ENCODE assay signal across 23 cellular contexts in the genomic region with DNA sequence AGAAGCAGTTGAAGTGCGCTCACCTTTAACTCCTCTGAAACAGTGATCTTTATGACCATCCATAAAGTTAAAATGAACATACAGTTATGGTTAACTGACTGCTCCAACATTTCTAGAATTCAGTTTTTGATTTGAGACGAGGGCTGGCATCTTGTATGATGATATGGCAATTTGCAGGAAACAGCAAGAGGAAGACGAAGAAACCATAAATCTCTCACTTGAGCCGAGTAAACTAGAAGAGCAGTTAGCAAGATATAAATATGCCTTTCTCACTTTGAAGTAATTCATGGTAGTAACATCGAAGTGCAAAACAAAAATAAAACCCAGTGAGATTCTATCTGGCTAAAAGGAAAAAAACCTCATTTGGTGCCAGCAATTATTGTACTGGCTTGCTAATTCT.
"Had no signal": no experiment of that assay in that cellular context is flagged by ENCODE, and none has a peak within 500 bp of the region (broad histone marks: within the 10 kb centered on the region; RNA-seq: fewer than 3 reads in every experiment).

No MANE protein-coding gene starts in this region.

- H3K27ac ChIP-seq: brain microvascular endothelial cell, right atrium auricular region had no signal

- H3K4me3 ChIP-seq: esophagus muscularis mucosa, heart right ventricle, lung, right atrium auricular region, transverse colon, uterus had no signal

- H3K36me3 ChIP-seq: brain microvascular endothelial cell, esophagus muscularis mucosa, right atrium auricular region, transverse colon, uterus had no signal

- H3K27me3 ChIP-seq: brain microvascular endothelial cell, esophagus muscularis mucosa, heart right ventricle, right atrium auricular region, transverse colon, uterus had no signal

- DNase-seq: activated CD4-positive, alpha-beta memory T cell treated with anti-CD3 and anti-CD28 coated beads, Interleukin-2, amount 10 ng/mL, durations not matched to agents 7 days and 5 days; activated CD4-positive, alpha-beta T cell treated with anti-CD3 and anti-CD28 coated beads for 4 hours; activated effector memory CD4-positive, alpha-beta T cell treated with Interleukin-2 at 50 U/mL for 16 hours; activated naive CD4-positive, alpha-beta T cell treated with anti-CD3 and anti-CD28 coated beads, Interleukin-2, amount 10 ng/mL, durations not matched to agents 7 days and 5 days; activated naive CD8-positive, alpha-beta T cell treated with anti-CD3 and anti-CD28 coated beads, Interleukin-2, amount 50 U/mL, for 24 hours; activated T-cell treated with anti-CD3 and anti-CD28 coated beads, Interleukin-2, amount 50 U/mL, for 24 hours; anterior cingulate cortex; brain microvascular endothelial cell; cerebellar nuclear complex; cortex of kidney; effector CD4-positive, alpha-beta T cell; heart right ventricle; stimulated activated CD4-positive, alpha-beta T cell treated with anti-CD3 and anti-CD28 coated beads, Interleukin-2, amount 100 ng/mL, for 24 hours; stimulated activated naive CD4-positive, alpha-beta T cell treated with Interleukin-2 at 50 U/mL for 16 hours; transverse colon; uterus had no signal

- H3K4me1 Mint-ChIP-seq: activated CD4-positive, alpha-beta memory T cell treated with anti-CD3 and anti-CD28 coated beads, Interleukin-2, amount 10 ng/mL, durations not matched to agents 7 days and 5 days; activated naive CD4-positive, alpha-beta T cell treated with anti-CD3 and anti-CD28 coated beads, Interleukin-2, amount 10 ng/mL, durations not matched to agents 7 days and 5 days had no signal

- H3K4me1 ChIP-seq: uterus had no signal

- H3K4me3 Mint-ChIP-seq: activated CD4-positive, alpha-beta memory T cell treated with anti-CD3 and anti-CD28 coated beads, Interleukin-2, amount 10 ng/mL, durations not matched to agents 7 days and 5 days; activated naive CD4-positive, alpha-beta T cell treated with anti-CD3 and anti-CD28 coated beads, Interleukin-2, amount 10 ng/mL, durations not matched to agents 7 days and 5 days; activated naive CD8-positive, alpha-beta T cell treated with anti-CD3 and anti-CD28 coated beads, Interleukin-2, amount 50 U/mL, for 24 hours; activated T-cell treated with anti-CD3 and anti-CD28 coated beads, Interleukin-2, amount 50 U/mL, for 24 hours; neural crest cell; T-helper 2 cell treated with Interferon-gamma antibody and Interleukin-4, amounts not matched to agents 5 μg/mL and 100 μg/mL, for 36 hours; WTC11 had no signal

- H3K9me3 Mint-ChIP-seq: activated CD4-positive, alpha-beta memory T cell treated with anti-CD3 and anti-CD28 coated beads, Interleukin-2, amount 10 ng/mL, durations not matched to agents 7 days and 5 days; activated naive CD4-positive, alpha-beta T cell treated with anti-CD3 and anti-CD28 coated beads, Interleukin-2, amount 10 ng/mL, durations not matched to agents 7 days and 5 days; activated naive CD8-positive, alpha-beta T cell treated with anti-CD3 and anti-CD28 coated beads, Interleukin-2, amount 50 U/mL, for 24 hours; activated T-cell treated with anti-CD3 and anti-CD28 coated beads, Interleukin-2, amount 50 U/mL, for 24 hours; neural crest cell; T-helper 2 cell treated with Interferon-gamma antibody and Interleukin-4, amounts not matched to agents 5 μg/mL and 100 μg/mL, for 36 hours had no signal

- H3K9me3 ChIP-seq: esophagus muscularis mucosa, right atrium auricular region, transverse colon, uterus had no signal

- ATAC-seq: activated naive CD8-positive, alpha-beta T cell treated with anti-CD3 and anti-CD28 coated beads, Interleukin-2, amount 50 U/mL, for 24 hours; heart right ventricle; WTC11 had no signal

- H3K27me3 Mint-ChIP-seq: activated CD4-positive, alpha-beta memory T cell treated with anti-CD3 and anti-CD28 coated beads, Interleukin-2, amount 10 ng/mL, durations not matched to agents 7 days and 5 days; activated naive CD4-positive, alpha-beta T cell treated with anti-CD3 and anti-CD28 coated beads, Interleukin-2, amount 10 ng/mL, durations not matched to agents 7 days and 5 days; activated naive CD8-positive, alpha-beta T cell treated with anti-CD3 and anti-CD28 coated beads, Interleukin-2, amount 50 U/mL, for 24 hours; activated T-cell treated with anti-CD3 and anti-CD28 coated beads, Interleukin-2, amount 50 U/mL, for 24 hours; progenitor cell of endocrine pancreas had no signal

- H3K27ac Mint-ChIP-seq: activated CD4-positive, alpha-beta memory T cell treated with anti-CD3 and anti-CD28 coated beads, Interleukin-2, amount 10 ng/mL, durations not matched to agents 7 days and 5 days; activated naive CD4-positive, alpha-beta T cell treated with anti-CD3 and anti-CD28 coated beads, Interleukin-2, amount 10 ng/mL, durations not matched to agents 7 days and 5 days; activated naive CD8-positive, alpha-beta T cell treated with anti-CD3 and anti-CD28 coated beads, Interleukin-2, amount 50 U/mL, for 24 hours; activated T-cell treated with anti-CD3 and anti-CD28 coated beads, Interleukin-2, amount 50 U/mL, for 24 hours; progenitor cell of endocrine pancreas; T-helper 2 cell treated with Interferon-gamma antibody and Interleukin-4, amounts not matched to agents 5 μg/mL and 100 μg/mL, for 36 hours; WTC11 had no signal
